In the genomic region with DNA sequence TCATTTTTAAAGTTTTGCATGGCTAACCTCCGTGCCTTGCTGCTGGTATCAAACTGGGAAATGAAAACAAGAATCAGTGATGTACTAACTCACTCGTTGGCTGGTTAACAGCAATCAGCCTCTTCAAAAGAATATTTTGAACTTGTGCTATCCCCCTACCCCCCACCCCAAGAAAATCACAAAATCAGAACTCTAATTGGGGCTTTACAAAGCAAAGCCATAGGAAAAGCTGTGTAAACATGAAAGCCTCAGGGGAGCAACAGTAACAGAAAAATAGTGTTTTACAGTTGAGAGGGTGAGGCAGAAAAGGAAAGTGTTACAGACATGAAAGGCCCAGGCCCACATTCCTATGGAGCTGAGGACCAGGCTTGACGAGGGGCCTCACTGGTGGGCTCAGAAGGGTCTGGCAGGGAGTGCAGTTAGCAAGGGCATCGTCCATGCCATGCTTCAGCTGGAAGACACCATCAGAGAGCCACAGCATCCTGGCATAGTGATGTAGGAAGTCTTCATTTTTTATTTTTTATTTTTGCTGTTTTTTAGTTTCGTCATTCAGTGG, we compare ENCODE assay signal across 13 cellular contexts.
DNase-seq lines count a peak whose midpoint lies in the region; ATAC-seq and TF ChIP-seq lines count a peak whose summit lies in the region.
"Had no signal": no experiment of that assay in that cellular context is flagged by ENCODE, and none has a peak within 500 bp of the region (broad histone marks: within the 10 kb centered on the region; RNA-seq: fewer than 3 reads in every experiment).

No MANE protein-coding gene starts in this region.

- DNase-seq in NCI-H748 (lab: John Stamatoyannopoulos, UW; ENCODE audit: unreplicated experiment) (peak; percentile 63), NCI-H748 treated with DMSO at 0.1 percent for 48 hours (lab: John Stamatoyannopoulos, UW) (no peak), NCI-H146 treated with DMSO at 0.1 percent for 48 hours (lab: John Stamatoyannopoulos, UW; ENCODE audit: unreplicated experiment) (peak; percentile 73), chondrocyte (ENCODE audit: low spot score) (no peak), progenitor cell of endocrine pancreas (ENCODE audit: low spot score, unreplicated experiment) (no peak), testis (no peak)
- no peak for DNase-seq in activated CD4-positive, alpha-beta memory T cell treated with anti-CD3 and anti-CD28 coated beads, Interleukin-2, amount 10 ng/mL, durations not matched to agents 7 days and 5 days
- DNase-seq: DMS53, HCEC 1CT, NCI-H1048, NCI-H187 treated with DMSO at 0.1 percent for 48 hours, PC-9 had no signal

- H3K9me3 Mint-ChIP-seq in chondrocyte (ENCODE audit: low read depth) (no peaks in the 10 kb centered on the region), progenitor cell of endocrine pancreas (ENCODE audit: low read depth) (no peaks in the 10 kb centered on the region)
- no peaks in the 10 kb centered on the region for H3K9me3 Mint-ChIP-seq in activated CD4-positive, alpha-beta memory T cell treated with anti-CD3 and anti-CD28 coated beads, Interleukin-2, amount 10 ng/mL, durations not matched to agents 7 days and 5 days

- no peak overlapping the region for H3K4me3 ChIP-seq in testis
- H3K4me3 ChIP-seq: PC-9 had no signal

- no peak overlapping the region for H3K27ac ChIP-seq in testis
- H3K27ac ChIP-seq: PC-9 had no signal

- 71 to 77% methylated on average over 5 of the region's 5 CpGs for WGBS in testis, 2 donors

- H3K27ac Mint-ChIP-seq in chondrocyte (ENCODE audit: unreplicated experiment) (peak overlapping the region; percentile 47), progenitor cell of endocrine pancreas (peak overlapping the region; percentile 59)
- no peak overlapping the region for H3K27ac Mint-ChIP-seq in activated CD4-positive, alpha-beta memory T cell treated with anti-CD3 and anti-CD28 coated beads, Interleukin-2, amount 10 ng/mL, durations not matched to agents 7 days and 5 days

- H3K4me1 Mint-ChIP-seq in chondrocyte (ENCODE audit: low read depth) (peaks cover 25% of the 10 kb centered on the region), progenitor cell of endocrine pancreas (ENCODE audit: low read depth) (no peaks in the 10 kb centered on the region)
- H3K4me1 Mint-ChIP-seq in activated CD4-positive, alpha-beta memory T cell treated with anti-CD3 and anti-CD28 coated beads, Interleukin-2, amount 10 ng/mL, durations not matched to agents 7 days and 5 days = no peaks in the 10 kb centered on the region

- no peaks in the 10 kb centered on the region for H3K36me3 ChIP-seq in testis (ENCODE audit: low read depth, missing control alignments)

- no peaks in the 10 kb centered on the region for H3K9me3 ChIP-seq in testis

- TF ChIP-seq CTCF in chondrocyte (IDR thresholded peaks at IDR 0.05) (no peak), progenitor cell of endocrine pancreas (IDR thresholded peaks at IDR 0.05; ENCODE audit: unreplicated experiment) (no peak), testis (IDR thresholded peaks at IDR 0.05) (no peak)

- ATAC-seq in GM19351 (IDR thresholded peaks at IDR 0.05; ENCODE audit: unreplicated experiment) = no peak

- CTCF ChIA-PET in activated CD4-positive, alpha-beta memory T cell treated with anti-CD3 and anti-CD28 coated beads, Interleukin-2, amount 10 ng/mL, durations not matched to agents 7 days and 5 days (lab: Charles Lee) = no interaction called here

- H3K27me3 Mint-ChIP-seq in chondrocyte (ENCODE audit: low read depth) (no peaks in the 10 kb centered on the region), progenitor cell of endocrine pancreas (no peaks in the 10 kb centered on the region)
- no peaks in the 10 kb centered on the region for H3K27me3 Mint-ChIP-seq in activated CD4-positive, alpha-beta memory T cell treated with anti-CD3 and anti-CD28 coated beads, Interleukin-2, amount 10 ng/mL, durations not matched to agents 7 days and 5 days

- H3K27me3 ChIP-seq in testis = no peaks in the 10 kb centered on the region

- intact Hi-C loops in testis (cut with DNase I; ENCODE audit: low total_unique reads) = no loop called here

- POLR2A ChIA-PET in activated CD4-positive, alpha-beta memory T cell treated with anti-CD3 and anti-CD28 coated beads, Interleukin-2, amount 10 ng/mL, durations not matched to agents 7 days and 5 days (lab: Charles Lee) = no interaction called here

- no peaks in the 10 kb centered on the region for H3K4me1 ChIP-seq in testis

- no peak for TF ChIP-seq POLR2A in testis (IDR thresholded peaks at IDR 0.05)

- H3K36me3 Mint-ChIP-seq in chondrocyte (ENCODE audit: low read depth) (no peaks in the 10 kb centered on the region), progenitor cell of endocrine pancreas (ENCODE audit: insufficient read depth) (peaks cover 10% of the 10 kb centered on the region)
- no peaks in the 10 kb centered on the region for H3K36me3 Mint-ChIP-seq in activated CD4-positive, alpha-beta memory T cell treated with anti-CD3 and anti-CD28 coated beads, Interleukin-2, amount 10 ng/mL, durations not matched to agents 7 days and 5 days (ENCODE audit: low read depth)

- no peak overlapping the region for H3K4me3 Mint-ChIP-seq in chondrocyte (ENCODE audit: unreplicated experiment)
- H3K4me3 Mint-ChIP-seq in progenitor cell of endocrine pancreas (ENCODE audit: low read depth) = no peak overlapping the region
- no peak overlapping the region for H3K4me3 Mint-ChIP-seq in activated CD4-positive, alpha-beta memory T cell treated with anti-CD3 and anti-CD28 coated beads, Interleukin-2, amount 10 ng/mL, durations not matched to agents 7 days and 5 days

Comparison
In these comparisons a context has a peak if more than half of its experiments do, and no peak if none do; other contexts are left out.
1. DNase-seq: peak in NCI-H748 (single experiment) and NCI-H146 treated with DMSO at 0.1 percent for 48 hours (single experiment); none in NCI-H748 treated with DMSO at 0.1 percent for 48 hours (single experiment), chondrocyte (single experiment), progenitor cell of endocrine pancreas (single experiment), activated CD4-positive, alpha-beta memory T cell treated with anti-CD3 and anti-CD28 coated beads, Interleukin-2, amount 10 ng/mL, durations not matched to agents 7 days and 5 days (single experiment) and testis (single experiment).